15 cellular contexts compared by ENCODE assay signal in the genomic region with DNA sequence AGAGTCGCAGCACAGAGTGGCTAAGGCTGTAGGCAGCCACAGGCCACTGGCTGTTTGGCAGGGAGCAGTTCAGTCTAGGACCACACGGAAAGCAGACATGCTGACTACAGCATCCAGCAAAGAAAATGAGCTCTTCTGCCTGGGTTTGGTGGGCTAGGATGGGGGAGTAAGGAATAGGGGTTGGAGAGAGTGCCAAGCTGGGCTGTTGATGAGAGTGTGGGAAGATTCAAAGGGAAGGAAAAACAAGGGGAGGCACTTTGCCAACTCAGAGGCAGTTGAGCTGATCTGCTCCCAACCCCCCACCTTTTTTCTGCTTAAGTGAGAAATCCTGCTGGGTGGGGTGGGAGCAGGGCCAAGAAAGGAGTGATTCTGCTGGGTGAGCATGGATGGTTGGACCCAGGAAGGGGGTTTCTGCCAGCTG. TPM values are rescaled to one million over a fixed set of nuclear protein-coding genes. Genes with fewer than 3 reads are reported as not detected.
DNase-seq lines count a peak whose midpoint lies in the region; ATAC-seq and TF ChIP-seq lines count a peak whose summit lies in the region.
"Had no signal": no experiment of that assay in that cellular context is flagged by ENCODE, and none has a peak within 500 bp of the region (broad histone marks: within the 10 kb centered on the region; RNA-seq: fewer than 3 reads in every experiment).

No MANE protein-coding gene starts in this region.

- ATAC-seq in omental fat pad (ENCODE audit: low FRiP score) (peak; percentile 37), GM19467 (IDR thresholded peaks at IDR 0.05; ENCODE audit: unreplicated experiment) (no peak), HG03045 (IDR thresholded peaks at IDR 0.05; ENCODE audit: unreplicated experiment) (no peak)

- H3K4me3 ChIP-seq in fibroblast of mammary gland (ENCODE audit: control insufficient read depth, low read depth, low read length): no peak overlapping the region
- H3K4me3 ChIP-seq: skin epidermis, uterus had no signal

- TF ChIP-seq CTCF in fibroblast of mammary gland (conservative IDR thresholded peaks at IDR 0.05; ENCODE audit: control insufficient read depth, insufficient read depth, low read depth, low read length) (no peak), omental fat pad (IDR thresholded peaks at IDR 0.05) (no peak)

- TF ChIP-seq POLR2A in erythroblast (IDR thresholded peaks at IDR 0.05; ENCODE audit: low read length): no peak

- DNase-seq in D341Med (ENCODE audit: low spot score) (peak; percentile 30), NCI-H446 treated with DMSO at 0.1 percent for 48 hours (lab: John Stamatoyannopoulos, UW) (peak; percentile 78), fibroblast of mammary gland (ENCODE audit: low read depth) (peak; percentile 42), omental fat pad (ENCODE audit: low spot score) (no peak), erythroblast (lab: John Stamatoyannopoulos, UW) (no peak)
- DNase-seq in activated CD4-positive, alpha-beta T cell treated with anti-CD3 and anti-CD28 coated beads for 4 hours: no peak
- DNase-seq: activated T-cell treated with anti-CD3 and anti-CD28 coated beads for 4 hours, GF-D8, NCI-H524 treated with DMSO at 0.1 percent for 48 hours had no signal

RNA-seq across cellular contexts. Expression of gene SVEP1, which starts 35.9 kb away (rescaled TPM):
- 100 to 1,000 TPM; 140 to 465 (median 209) TPM for total RNA-seq in omental fat pad
- total RNA-seq: B cell, SK-MEL-5 had no signal

Comparison
In these comparisons a context has a peak if more than half of its experiments do, and no peak if none do; other contexts are left out.
1. DNase-seq: peak in D341Med (single experiment), NCI-H446 treated with DMSO at 0.1 percent for 48 hours (single experiment) and fibroblast of mammary gland (single experiment); none in omental fat pad (single experiment), activated CD4-positive, alpha-beta T cell treated with anti-CD3 and anti-CD28 coated beads for 4 hours (0 of 2) and erythroblast (0 of 2).